18 cellular contexts compared by ENCODE assay signal in the genomic region with DNA sequence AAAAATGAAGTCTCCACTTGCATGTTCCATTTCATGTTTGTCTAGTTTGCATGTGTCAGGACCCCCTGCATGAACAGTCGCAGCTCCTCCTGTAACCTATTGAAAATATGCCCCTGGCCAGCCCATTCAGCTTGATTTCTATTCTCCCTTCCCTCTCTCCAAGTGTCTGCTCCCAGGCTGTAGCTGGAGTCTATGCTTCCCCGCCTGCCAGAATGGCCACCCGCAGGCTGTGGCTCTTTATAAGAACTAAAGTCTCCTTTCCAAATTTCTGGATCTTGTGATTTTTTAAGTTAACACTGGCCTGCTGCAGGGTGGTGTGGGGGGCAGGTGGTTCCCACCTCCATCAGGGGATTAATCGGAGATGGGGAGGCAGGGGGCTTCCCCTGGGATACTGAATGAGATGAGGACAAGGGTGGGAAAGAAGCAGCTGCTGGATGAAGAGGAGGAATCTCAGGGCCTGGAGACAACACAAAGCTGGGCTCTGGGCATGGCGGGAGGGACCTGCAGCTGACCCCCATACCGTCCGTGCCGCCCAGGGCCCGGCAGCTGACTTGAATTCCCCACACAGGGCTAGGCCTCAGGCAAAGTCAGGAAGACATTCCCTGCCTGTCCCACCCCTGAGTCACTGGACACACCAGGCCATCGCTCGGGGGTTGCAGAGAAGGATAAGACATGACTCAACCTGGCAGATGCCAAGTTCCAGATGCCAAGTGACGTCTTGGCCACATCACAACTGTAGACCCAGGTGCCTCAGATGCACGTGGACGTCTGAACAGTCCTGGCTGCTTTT.
DNase-seq lines count a peak whose midpoint lies in the region; ATAC-seq and TF ChIP-seq lines count a peak whose summit lies in the region.
"Had no signal": no experiment of that assay in that cellular context is flagged by ENCODE, and none has a peak within 500 bp of the region (broad histone marks: within the 10 kb centered on the region; RNA-seq: fewer than 3 reads in every experiment).

No MANE protein-coding gene starts in this region.

- intact Hi-C loops in posterior vena cava (cut with DNase I): no loop called here

- no peak for TF ChIP-seq CTCF in RWPE2 (IDR thresholded peaks at IDR 0.05; ENCODE audit: poor library complexity, severe bottlenecking)

- H3K36me3 ChIP-seq in RWPE2 (ENCODE audit: low read depth): no peaks in the 10 kb centered on the region
- H3K36me3 ChIP-seq: BLaER1, sigmoid colon had no signal

- ATAC-seq in RWPE2 (ENCODE audit: low read depth) (peak; percentile 99), GM19467 (IDR thresholded peaks at IDR 0.05; ENCODE audit: unreplicated experiment) (no peak), GM21390 (IDR thresholded peaks at IDR 0.05; ENCODE audit: unreplicated experiment) (no peak), HG03439 (IDR thresholded peaks at IDR 0.05; ENCODE audit: unreplicated experiment) (no peak)
- ATAC-seq: activated CD4-positive, CD25-positive, alpha-beta regulatory T cell treated with anti-CD3 and anti-CD28 coated beads, Interleukin-2, amount 50 U/mL, for 24 hours had no signal

- DNase-seq in HK-2 (ENCODE audit: unreplicated experiment): peak; percentile 5
- peak; percentile 89 for DNase-seq in RWPE2 (ENCODE audit: low spot score)
- peak; percentile 50 for DNase-seq in epithelial cell of prostate (ENCODE audit: low read depth, low spot score)
- peak; percentile 69 for DNase-seq in posterior vena cava (ENCODE audit: low spot score)
- no peak for DNase-seq in hippocampal formation (lab: John Stamatoyannopoulos, UW)
- DNase-seq: activated naive CD4-positive, alpha-beta T cell treated with Interleukin-2 at 50 U/mL for 16 hours; DMS53; effector CD4-positive, alpha-beta T cell; mesenchymal stem cell; NCI-H1092; sigmoid colon; stimulated activated CD4-positive, alpha-beta T cell treated with anti-CD3 and anti-CD28 coated beads, Interleukin-2, amount 100 ng/mL, for 48 hours; T-helper 2 cell had no signal

- no peaks in the 10 kb centered on the region for H3K27me3 ChIP-seq in RWPE2 (ENCODE audit: insufficient read depth, poor library complexity, severe bottlenecking)
- H3K27me3 ChIP-seq: BLaER1, sigmoid colon had no signal

- H3K9me3 ChIP-seq in RWPE2 (ENCODE audit: severe bottlenecking): peaks cover 4% of the 10 kb centered on the region
- H3K9me3 ChIP-seq: BLaER1 had no signal

- H3K4me3 ChIP-seq in RWPE2 (ENCODE audit: severe bottlenecking): no peak overlapping the region
- H3K4me3 ChIP-seq: BLaER1, sigmoid colon had no signal

- peaks cover 3% of the 10 kb centered on the region for H3K4me1 ChIP-seq in RWPE2 (ENCODE audit: insufficient read depth, poor library complexity, severe bottlenecking)
- H3K4me1 ChIP-seq: BLaER1, sigmoid colon had no signal

- H3K27ac ChIP-seq in RWPE2 (ENCODE audit: poor library complexity, severe bottlenecking) (peak overlapping the region; percentile 46), epithelial cell of prostate (no peak overlapping the region)
- H3K27ac ChIP-seq: BLaER1, sigmoid colon had no signal

Comparison
In these comparisons a context has a peak if more than half of its experiments do, and no peak if none do; other contexts are left out.
1. DNase-seq: peak in HK-2 (single experiment), RWPE2 (single experiment), epithelial cell of prostate (single experiment) and posterior vena cava (single experiment); none in hippocampal formation (0 of 2).